1 cellular context compared by ENCODE assay signal in genomic region chr17:15999141-15999973, GRCh38.
TF ChIP-seq lines count a peak whose summit lies in the region.

A gene with protein sequence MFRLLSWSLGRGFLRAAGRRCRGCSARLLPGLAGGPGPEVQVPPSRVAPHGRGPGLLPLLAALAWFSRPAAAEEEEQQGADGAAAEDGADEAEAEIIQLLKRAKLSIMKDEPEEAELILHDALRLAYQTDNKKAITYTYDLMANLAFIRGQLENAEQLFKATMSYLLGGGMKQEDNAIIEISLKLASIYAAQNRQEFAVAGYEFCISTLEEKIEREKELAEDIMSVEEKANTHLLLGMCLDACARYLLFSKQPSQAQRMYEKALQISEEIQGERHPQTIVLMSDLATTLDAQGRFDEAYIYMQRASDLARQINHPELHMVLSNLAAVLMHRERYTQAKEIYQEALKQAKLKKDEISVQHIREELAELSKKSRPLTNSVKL (plus strand): TSS chr17:15999824. CDS start chr17:15999849, 25 bp downstream.
Gene ZSWIM7, minus strand, starts transcription at chr17:15999704. Its CDS starts 110 bp downstream, at chr17:15999594.

TF ChIP-seq in IMR-90, 13 proteins besides CTCF, POLR2A, EP300 and RAD21 (continued from another document):
- no peak for TF ChIP-seq MAFK (IDR thresholded peaks at IDR 0.05; ENCODE audit: low read depth, low read length)
- TF ChIP-seq, protein P1, sequence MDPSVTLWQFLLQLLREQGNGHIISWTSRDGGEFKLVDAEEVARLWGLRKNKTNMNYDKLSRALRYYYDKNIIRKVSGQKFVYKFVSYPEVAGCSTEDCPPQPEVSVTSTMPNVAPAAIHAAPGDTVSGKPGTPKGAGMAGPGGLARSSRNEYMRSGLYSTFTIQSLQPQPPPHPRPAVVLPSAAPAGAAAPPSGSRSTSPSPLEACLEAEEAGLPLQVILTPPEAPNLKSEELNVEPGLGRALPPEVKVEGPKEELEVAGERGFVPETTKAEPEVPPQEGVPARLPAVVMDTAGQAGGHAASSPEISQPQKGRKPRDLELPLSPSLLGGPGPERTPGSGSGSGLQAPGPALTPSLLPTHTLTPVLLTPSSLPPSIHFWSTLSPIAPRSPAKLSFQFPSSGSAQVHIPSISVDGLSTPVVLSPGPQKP (IDR thresholded peaks at IDR 0.05; ENCODE audit: borderline replicate concordance, low read depth, low read length): no peak
